ENCODE assay signal across 1 cellular context in the genomic region with DNA sequence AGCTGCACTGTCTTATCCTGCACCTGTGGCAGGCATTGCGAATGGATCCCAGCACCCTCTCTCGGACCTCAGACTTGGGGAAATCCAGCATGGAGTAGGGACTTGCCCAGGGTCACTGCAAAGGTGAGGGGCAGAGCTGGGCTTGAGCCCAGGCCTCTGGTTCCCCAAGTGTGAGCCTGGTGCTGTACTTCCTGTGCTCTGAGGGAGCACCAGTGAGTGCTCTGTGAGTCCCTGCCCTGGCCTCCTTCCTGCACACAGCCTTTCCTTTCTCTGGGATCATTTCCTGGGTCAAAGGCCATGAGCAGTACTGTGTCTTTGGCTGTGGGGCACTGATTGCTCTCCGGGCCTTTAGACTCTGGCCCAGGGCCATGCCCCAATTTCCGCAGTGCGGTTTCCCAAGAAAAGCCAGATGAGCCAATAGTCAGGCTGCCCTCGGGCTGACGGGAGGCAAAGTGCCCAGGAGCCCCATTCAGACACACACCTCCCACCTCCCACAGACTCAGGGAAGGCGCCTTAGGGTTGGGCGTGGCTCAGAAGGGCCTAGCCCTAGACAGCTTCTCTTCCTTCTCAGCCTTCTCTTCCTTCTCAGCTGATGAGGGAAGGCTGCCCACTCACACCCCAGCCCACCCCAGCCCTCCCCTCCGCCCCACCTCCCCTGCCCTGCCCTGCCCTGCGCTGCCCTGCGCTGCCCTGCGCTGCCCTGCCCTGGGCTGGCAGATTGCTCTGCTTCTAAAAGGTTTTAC.
TF ChIP-seq lines count a peak whose summit lies in the region.

No MANE protein-coding gene starts in this region.

TF ChIP-seq in HepG2, 621 proteins besides CTCF, POLR2A, EP300 and RAD21 (continued from another document):
- TF ChIP-seq NR2F6 (IDR thresholded peaks at IDR 0.05) (peak; percentile 80), NR2F6 (CRISPR knock-in tag; IDR thresholded peaks at IDR 0.05) (peak; percentile 80), HOXA3 (CRISPR knock-in tag; IDR thresholded peaks at IDR 0.05) (peak; percentile 56; the same call in 1 of the 2 replicates), ZNF12 (CRISPR knock-in tag; IDR thresholded peaks at IDR 0.05) (no peak), PHF21A (CRISPR knock-in tag; IDR thresholded peaks at IDR 0.05) (peak; percentile 67), RBAK (CRISPR knock-in tag; IDR thresholded peaks at IDR 0.05) (no peak), GFI1 (CRISPR knock-in tag; IDR thresholded peaks at IDR 0.05; ENCODE audit: borderline replicate concordance) (peak; percentile 78), ZNF510 (CRISPR knock-in tag; IDR thresholded peaks at IDR 0.05; ENCODE audit: low read depth) (no peak), ARNT (IDR thresholded peaks at IDR 0.05) (no peak), ZBTB8A (CRISPR knock-in tag; IDR thresholded peaks at IDR 0.05; ENCODE audit: borderline replicate concordance, low read depth) (no peak), ZNF7 (CRISPR knock-in tag; IDR thresholded peaks at IDR 0.05) (0 out of 2 replicates have a peak, but pooled peaks have one; percentile 14), GABPA (IDR thresholded peaks at IDR 0.05; ENCODE audit: low read depth, low read length) (peak; percentile 67), GABPA (CRISPR knock-in tag; IDR thresholded peaks at IDR 0.05; ENCODE audit: low read depth) (peak; percentile 90), ZZZ3 (CRISPR knock-in tag; IDR thresholded peaks at IDR 0.05; ENCODE audit: borderline replicate concordance) (no peak), FOXA1 (IDR thresholded peaks at IDR 0.05) (no peak), FOXA1 (CRISPR knock-in tag; IDR thresholded peaks at IDR 0.05) (no peak), PITX1 (CRISPR knock-in tag; IDR thresholded peaks at IDR 0.05) (peak; percentile 46; the same call in 1 of the 2 replicates), KLF12 (CRISPR knock-in tag; IDR thresholded peaks at IDR 0.05; ENCODE audit: borderline replicate concordance) (no peak), SIN3B (IDR thresholded peaks at IDR 0.05; ENCODE audit: low read length) (no peak), ZNF605 (CRISPR knock-in tag; IDR thresholded peaks at IDR 0.05) (no peak), ZNF3 (CRISPR knock-in tag; IDR thresholded peaks at IDR 0.05) (no peak), SMARCE1 (IDR thresholded peaks at IDR 0.05; ENCODE audit: borderline replicate concordance) (no peak), ZSCAN29 (CRISPR knock-in tag; conservative IDR thresholded peaks at IDR 0.05) (no peak), ZNF383 (CRISPR knock-in tag; IDR thresholded peaks at IDR 0.05; ENCODE audit: borderline replicate concordance) (no peak), KDM6A (CRISPR knock-in tag; IDR thresholded peaks at IDR 0.05; ENCODE audit: low read depth) (no peak), ZSCAN25 (CRISPR knock-in tag; IDR thresholded peaks at IDR 0.05) (peak; percentile 60; the same call in 1 of the 2 replicates), NFE2 (CRISPR knock-in tag; IDR thresholded peaks at IDR 0.05) (no peak), ZNF496 (CRISPR knock-in tag; IDR thresholded peaks at IDR 0.05; ENCODE audit: insufficient replicate concordance) (no peak), CREM (IDR thresholded peaks at IDR 0.05) (no peak), CREM (CRISPR knock-in tag; IDR thresholded peaks at IDR 0.05) (no peak)
- TF ChIP-seq, protein P1, sequence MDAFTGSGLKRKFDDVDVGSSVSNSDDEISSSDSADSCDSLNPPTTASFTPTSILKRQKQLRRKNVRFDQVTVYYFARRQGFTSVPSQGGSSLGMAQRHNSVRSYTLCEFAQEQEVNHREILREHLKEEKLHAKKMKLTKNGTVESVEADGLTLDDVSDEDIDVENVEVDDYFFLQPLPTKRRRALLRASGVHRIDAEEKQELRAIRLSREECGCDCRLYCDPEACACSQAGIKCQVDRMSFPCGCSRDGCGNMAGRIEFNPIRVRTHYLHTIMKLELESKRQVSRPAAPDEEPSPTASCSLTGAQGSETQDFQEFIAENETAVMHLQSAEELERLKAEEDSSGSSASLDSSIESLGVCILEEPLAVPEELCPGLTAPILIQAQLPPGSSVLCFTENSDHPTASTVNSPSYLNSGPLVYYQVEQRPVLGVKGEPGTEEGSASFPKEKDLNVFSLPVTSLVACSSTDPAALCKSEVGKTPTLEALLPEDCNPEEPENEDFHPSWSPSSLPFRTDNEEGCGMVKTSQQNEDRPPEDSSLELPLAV (CRISPR knock-in tag; conservative IDR thresholded peaks at IDR 0.05; ENCODE audit: low read depth), result no peak
- TF ChIP-seq, protein P2, sequence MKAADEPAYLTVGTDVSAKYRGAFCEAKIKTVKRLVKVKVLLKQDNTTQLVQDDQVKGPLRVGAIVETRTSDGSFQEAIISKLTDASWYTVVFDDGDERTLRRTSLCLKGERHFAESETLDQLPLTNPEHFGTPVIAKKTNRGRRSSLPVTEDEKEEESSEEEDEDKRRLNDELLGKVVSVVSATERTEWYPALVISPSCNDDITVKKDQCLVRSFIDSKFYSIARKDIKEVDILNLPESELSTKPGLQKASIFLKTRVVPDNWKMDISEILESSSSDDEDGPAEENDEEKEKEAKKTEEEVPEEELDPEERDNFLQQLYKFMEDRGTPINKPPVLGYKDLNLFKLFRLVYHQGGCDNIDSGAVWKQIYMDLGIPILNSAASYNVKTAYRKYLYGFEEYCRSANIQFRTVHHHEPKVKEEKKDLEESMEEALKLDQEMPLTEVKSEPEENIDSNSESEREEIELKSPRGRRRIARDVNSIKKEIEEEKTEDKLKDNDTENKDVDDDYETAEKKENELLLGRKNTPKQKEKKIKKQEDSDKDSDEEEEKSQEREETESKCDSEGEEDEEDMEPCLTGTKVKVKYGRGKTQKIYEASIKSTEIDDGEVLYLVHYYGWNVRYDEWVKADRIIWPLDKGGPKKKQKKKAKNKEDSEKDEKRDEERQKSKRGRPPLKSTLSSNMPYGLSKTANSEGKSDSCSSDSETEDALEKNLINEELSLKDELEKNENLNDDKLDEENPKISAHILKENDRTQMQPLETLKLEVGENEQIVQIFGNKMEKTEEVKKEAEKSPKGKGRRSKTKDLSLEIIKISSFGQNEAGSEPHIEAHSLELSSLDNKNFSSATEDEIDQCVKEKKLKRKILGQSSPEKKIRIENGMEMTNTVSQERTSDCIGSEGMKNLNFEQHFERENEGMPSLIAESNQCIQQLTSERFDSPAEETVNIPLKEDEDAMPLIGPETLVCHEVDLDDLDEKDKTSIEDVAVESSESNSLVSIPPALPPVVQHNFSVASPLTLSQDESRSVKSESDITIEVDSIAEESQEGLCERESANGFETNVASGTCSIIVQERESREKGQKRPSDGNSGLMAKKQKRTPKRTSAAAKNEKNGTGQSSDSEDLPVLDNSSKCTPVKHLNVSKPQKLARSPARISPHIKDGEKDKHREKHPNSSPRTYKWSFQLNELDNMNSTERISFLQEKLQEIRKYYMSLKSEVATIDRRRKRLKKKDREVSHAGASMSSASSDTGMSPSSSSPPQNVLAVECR (CRISPR knock-in tag; IDR thresholded peaks at IDR 0.05; ENCODE audit: borderline replicate concordance), result peak; percentile 29; the same call in 1 of the 2 replicates
- TF ChIP-seq, protein P3, sequence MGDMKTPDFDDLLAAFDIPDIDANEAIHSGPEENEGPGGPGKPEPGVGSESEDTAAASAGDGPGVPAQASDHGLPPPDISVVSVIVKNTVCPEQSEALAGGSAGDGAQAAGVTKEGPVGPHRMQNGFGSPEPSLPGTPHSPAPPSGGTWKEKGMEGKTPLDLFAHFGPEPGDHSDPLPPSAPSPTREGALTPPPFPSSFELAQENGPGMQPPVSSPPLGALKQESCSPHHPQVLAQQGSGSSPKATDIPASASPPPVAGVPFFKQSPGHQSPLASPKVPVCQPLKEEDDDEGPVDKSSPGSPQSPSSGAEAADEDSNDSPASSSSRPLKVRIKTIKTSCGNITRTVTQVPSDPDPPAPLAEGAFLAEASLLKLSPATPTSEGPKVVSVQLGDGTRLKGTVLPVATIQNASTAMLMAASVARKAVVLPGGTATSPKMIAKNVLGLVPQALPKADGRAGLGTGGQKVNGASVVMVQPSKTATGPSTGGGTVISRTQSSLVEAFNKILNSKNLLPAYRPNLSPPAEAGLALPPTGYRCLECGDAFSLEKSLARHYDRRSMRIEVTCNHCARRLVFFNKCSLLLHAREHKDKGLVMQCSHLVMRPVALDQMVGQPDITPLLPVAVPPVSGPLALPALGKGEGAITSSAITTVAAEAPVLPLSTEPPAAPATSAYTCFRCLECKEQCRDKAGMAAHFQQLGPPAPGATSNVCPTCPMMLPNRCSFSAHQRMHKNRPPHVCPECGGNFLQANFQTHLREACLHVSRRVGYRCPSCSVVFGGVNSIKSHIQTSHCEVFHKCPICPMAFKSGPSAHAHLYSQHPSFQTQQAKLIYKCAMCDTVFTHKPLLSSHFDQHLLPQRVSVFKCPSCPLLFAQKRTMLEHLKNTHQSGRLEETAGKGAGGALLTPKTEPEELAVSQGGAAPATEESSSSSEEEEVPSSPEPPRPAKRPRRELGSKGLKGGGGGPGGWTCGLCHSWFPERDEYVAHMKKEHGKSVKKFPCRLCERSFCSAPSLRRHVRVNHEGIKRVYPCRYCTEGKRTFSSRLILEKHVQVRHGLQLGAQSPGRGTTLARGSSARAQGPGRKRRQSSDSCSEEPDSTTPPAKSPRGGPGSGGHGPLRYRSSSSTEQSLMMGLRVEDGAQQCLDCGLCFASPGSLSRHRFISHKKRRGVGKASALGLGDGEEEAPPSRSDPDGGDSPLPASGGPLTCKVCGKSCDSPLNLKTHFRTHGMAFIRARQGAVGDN (CRISPR knock-in tag; IDR thresholded peaks at IDR 0.05), result peak; percentile 93
TF ChIP-seq in HepG2: peak in this region for 67.
